9 cellular contexts compared by ENCODE assay signal in genomic region chr1:144538736-144539135, GRCh38. TPM values are rescaled to one million over a fixed set of nuclear protein-coding genes. Genes with fewer than 3 reads are reported as not detected.
A peak's percentile ranks its signal among the peaks of the same experiment; 100 is the strongest.
DNase-seq lines count a peak whose midpoint lies in the region; ATAC-seq and TF ChIP-seq lines count a peak whose summit lies in the region.
"Not testable (repeated sequence)": the region's sequence is repeated elsewhere in the genome, so short reads cannot be mapped to it uniquely, and the experiment has no call there.
"Had no signal": no experiment of that assay in that cellular context is flagged by ENCODE, and none has a peak within 500 bp of the region (broad histone marks: within the 10 kb centered on the region; RNA-seq: fewer than 3 reads in every experiment).

No MANE protein-coding gene starts in this region.

- H3K27me3 Mint-ChIP-seq in GM23338 (ENCODE audit: insufficient read depth, low read depth, poor library complexity); activated naive CD4-positive, alpha-beta T cell treated with anti-CD3 and anti-CD28 coated beads, Interleukin-2, amount 50 U/mL, for 24 hours; endodermal cell (ENCODE audit: insufficient read depth); progenitor cell of endocrine pancreas: not testable (repeated sequence)

- H3K9me3 ChIP-seq in endodermal cell (ENCODE audit: control insufficient read depth, low read length): not testable (repeated sequence)

- not testable (repeated sequence) for H4K20me1 ChIP-seq in GM23338 (replicated peaks; ENCODE audit: insufficient read depth)

- not testable (repeated sequence) for H3K36me3 ChIP-seq in GM23338 (ENCODE audit: insufficient read depth); endodermal cell (ENCODE audit: control insufficient read depth, insufficient read depth, low read length)

- H3K4me3 Mint-ChIP-seq in GM23338; endodermal cell; progenitor cell of endocrine pancreas (ENCODE audit: low read depth): not testable (repeated sequence)
- H3K4me3 Mint-ChIP-seq in activated naive CD4-positive, alpha-beta T cell treated with anti-CD3 and anti-CD28 coated beads, Interleukin-2, amount 50 U/mL, for 24 hours: peak overlapping the region; percentile 23

- H3K27me3 ChIP-seq in GM23338 (ENCODE audit: insufficient read depth): peaks cover 23% of the 10 kb centered on the region
- H3K27me3 ChIP-seq in endodermal cell (ENCODE audit: control insufficient read depth, insufficient read depth, low read length, poor library complexity, severe bottlenecking): not testable (repeated sequence)

- not testable (repeated sequence) for H3K9ac ChIP-seq in endodermal cell (ENCODE audit: extremely low read depth, low read length, poor library complexity, severe bottlenecking)

- H3K36me3 Mint-ChIP-seq in GM23338 (ENCODE audit: low read depth); activated naive CD4-positive, alpha-beta T cell treated with anti-CD3 and anti-CD28 coated beads, Interleukin-2, amount 50 U/mL, for 24 hours; endodermal cell (ENCODE audit: low read depth); progenitor cell of endocrine pancreas (ENCODE audit: insufficient read depth): not testable (repeated sequence)

- not testable (repeated sequence) for H2AFZ ChIP-seq in GM23338

- not testable (repeated sequence) for H3K9me3 Mint-ChIP-seq in GM23338; activated naive CD4-positive, alpha-beta T cell treated with anti-CD3 and anti-CD28 coated beads, Interleukin-2, amount 50 U/mL, for 24 hours; endodermal cell; progenitor cell of endocrine pancreas (ENCODE audit: low read depth)

- not testable (repeated sequence) for H3K4me1 ChIP-seq in GM23338 (ENCODE audit: insufficient read depth); endodermal cell (ENCODE audit: control insufficient read depth, insufficient read depth, low read length)

- not testable (repeated sequence) for H3K79me2 ChIP-seq in GM23338 (replicated peaks; ENCODE audit: insufficient read depth)

- not testable (repeated sequence) for DNase-seq in GM23338 (ENCODE audit: low spot score); progenitor cell of endocrine pancreas (ENCODE audit: low spot score, unreplicated experiment)
- DNase-seq in endodermal cell: peak; percentile 5

- 95% methylated on average over 6 of the region's 6 CpGs; no CpG with 5 or more reads in 1 of the 2 experiments for WGBS in endodermal cell (ENCODE audit: insufficient coverage in 1 of 2, insufficient read length in 1 of 2), 2 experiments

- not testable (repeated sequence) for H3F3A ChIP-seq in GM23338 (replicated peaks; ENCODE audit: low read depth)

- not testable (repeated sequence) for H3K4me1 Mint-ChIP-seq in GM23338; endodermal cell; progenitor cell of endocrine pancreas (ENCODE audit: low read depth)
- peaks cover 12% of the 10 kb centered on the region for H3K4me1 Mint-ChIP-seq in activated naive CD4-positive, alpha-beta T cell treated with anti-CD3 and anti-CD28 coated beads, Interleukin-2, amount 50 U/mL, for 24 hours

- H3K27ac ChIP-seq in GM23338 (ENCODE audit: low read depth); endodermal cell (ENCODE audit: low read depth, low read length): not testable (repeated sequence)

- not testable (repeated sequence) for H3K27ac Mint-ChIP-seq in GM23338; activated naive CD4-positive, alpha-beta T cell treated with anti-CD3 and anti-CD28 coated beads, Interleukin-2, amount 50 U/mL, for 24 hours; endodermal cell
- peak overlapping the region; percentile 67 for H3K27ac Mint-ChIP-seq in progenitor cell of endocrine pancreas

- 0 out of 2 replicates have a peak overlapping the region, but pooled peaks have one; percentile 76 for H3K4me3 ChIP-seq in GM23338
- H3K4me3 ChIP-seq in endodermal cell (ENCODE audit: low read length): not testable (repeated sequence)

- not testable (repeated sequence) for H3K4me2 ChIP-seq in GM23338

- ATAC-seq in GM23338: not testable (repeated sequence)

- not testable (repeated sequence) for TF ChIP-seq CTCF in GM23338 (conservative IDR thresholded peaks at IDR 0.05; ENCODE audit: low read depth in 2 of 2); endodermal cell (conservative IDR thresholded peaks at IDR 0.05); progenitor cell of endocrine pancreas (IDR thresholded peaks at IDR 0.05; ENCODE audit: unreplicated experiment)

- H3K9me2 ChIP-seq in GM23338 (ENCODE audit: insufficient read depth): not testable (repeated sequence)

RNA-seq across cellular contexts. Expression of gene PPIAL4F, which starts 54.0 kb away (rescaled TPM):
- not detected in 2 replicates for total RNA-seq in GM23338 (2014; rRNA removed; shearing (Covaris generic))
- not detected in 2 replicates for polyA plus RNA-seq in GM23338 (2016; fragmentation: Nextera tagmentation; extraction: Ambion mirVana)
- total RNA-seq in endodermal cell (not detected), progenitor cell of endocrine pancreas (not detected in 2 replicates)
- not detected for polyA plus RNA-seq in endodermal cell (2013, experiment 1 of 2)
- not detected for polyA plus RNA-seq in endodermal cell (2013, experiment 2 of 2)
- total RNA-seq: Caco-2; Calu3; CD4-positive, alpha-beta T cell; CD8-positive, alpha-beta T cell had no signal
- polyA plus RNA-seq: BJ had no signal
